14 cellular contexts compared by ENCODE assay signal in the genomic region with DNA sequence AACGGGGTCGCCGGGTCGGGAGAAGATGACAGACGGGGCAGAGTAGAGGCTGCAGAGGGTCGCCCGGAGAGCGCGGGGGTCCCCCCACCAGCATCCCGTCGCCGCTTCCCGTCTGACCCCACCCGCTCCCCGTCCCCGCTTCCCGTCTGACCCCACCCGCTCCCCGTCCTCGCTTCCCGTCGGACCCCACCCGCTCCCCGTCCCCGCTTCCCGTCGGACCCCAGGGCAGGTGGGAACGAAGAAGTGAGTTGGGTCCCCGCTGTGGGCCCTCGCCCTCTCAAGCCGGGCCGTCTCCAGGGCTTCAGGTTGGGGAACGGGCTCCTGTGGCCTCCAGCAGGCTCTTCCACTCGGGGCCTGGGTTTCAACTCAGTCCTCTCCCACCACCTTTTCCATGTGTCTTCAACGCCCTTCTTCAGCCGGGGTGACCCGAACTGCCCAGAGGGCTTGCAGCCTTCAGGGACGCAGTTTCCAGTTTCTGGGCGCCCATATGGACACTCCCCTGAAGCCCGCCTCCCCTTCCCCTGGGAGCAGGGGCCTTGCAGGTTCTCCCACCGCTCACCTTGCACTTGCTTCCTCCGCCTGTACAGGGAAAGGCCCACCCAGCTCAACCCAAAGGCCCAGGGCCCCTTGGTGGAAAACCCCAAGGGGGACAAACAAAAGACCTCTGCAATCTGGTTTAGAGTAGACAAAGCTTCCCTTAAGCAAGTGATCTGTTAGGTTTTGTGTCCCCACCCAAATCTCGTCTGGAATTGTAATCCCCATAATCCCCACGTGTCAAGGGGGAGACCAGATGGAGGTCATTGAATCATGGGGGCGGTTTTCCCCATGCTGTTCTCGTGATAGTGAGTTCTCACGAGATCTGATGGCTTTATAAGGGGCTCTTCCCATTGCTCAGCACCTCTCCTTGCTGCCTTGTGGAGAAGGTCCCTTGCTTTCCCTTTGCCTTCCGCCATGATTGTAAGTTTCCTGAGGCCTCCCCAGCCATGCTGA.
A peak's percentile ranks its signal among the peaks of the same experiment; 100 is the strongest.
DNase-seq lines count a peak whose midpoint lies in the region; ATAC-seq and TF ChIP-seq lines count a peak whose summit lies in the region.
"Had no signal": no experiment of that assay in that cellular context is flagged by ENCODE, and none has a peak within 500 bp of the region (broad histone marks: within the 10 kb centered on the region; RNA-seq: fewer than 3 reads in every experiment).

No MANE protein-coding gene starts in this region.

- H4K91ac ChIP-seq in H9 (ENCODE audit: insufficient read length, low read depth, low read length) (no peak overlapping the region), neuronal stem cell (ENCODE audit: low read depth, low read length, poor library complexity) (no peak overlapping the region)

- no peaks in the 10 kb centered on the region for H3K36me3 Mint-ChIP-seq in CD4-positive, alpha-beta T cell (ENCODE audit: low read depth)
- H3K36me3 Mint-ChIP-seq in H9 (ENCODE audit: insufficient read depth in 1 of 3, low read depth in 3 of 3) (peaks cover 0 to 4% (median 0%) of the 10 kb centered on the region in 3 experiments; a peak in 3 of 7 replicates), Calu3 (ENCODE audit: insufficient read depth, unreplicated experiment) (peaks cover 14% of the 10 kb centered on the region)
- H3K36me3 Mint-ChIP-seq: activated CD4-positive, alpha-beta memory T cell treated with anti-CD3 and anti-CD28 coated beads for 36 hours had no signal

- H3K79me1 ChIP-seq in H9 (ENCODE audit: insufficient read depth, low read depth, low read length, poor library complexity, severe bottlenecking), result no peaks in the 10 kb centered on the region
- no peaks in the 10 kb centered on the region for H3K79me1 ChIP-seq in neuronal stem cell (ENCODE audit: low read depth, low read length)

- H2BK5ac ChIP-seq in H9 (ENCODE audit: insufficient read length, low read length) (no peak overlapping the region), neuronal stem cell (ENCODE audit: low read length) (no peak overlapping the region)

- H3K4me2 ChIP-seq in H9 (ENCODE audit: insufficient read depth, insufficient read length, low read length) (peak overlapping the region; percentile 70), neuronal stem cell (ENCODE audit: insufficient read depth, low read length, poor library complexity, severe bottlenecking) (peak overlapping the region; percentile 94)

- ATAC-seq in CD4-positive, alpha-beta T cell (ENCODE audit: poor library complexity), result no peak
- ATAC-seq in GM21526 (IDR thresholded peaks at IDR 0.05; ENCODE audit: low FRiP score, unreplicated experiment), result no peak
- no peak for ATAC-seq in HG03520 (IDR thresholded peaks at IDR 0.05; ENCODE audit: unreplicated experiment)

- H3K9me3 ChIP-seq in CD4-positive, alpha-beta T cell (ENCODE audit: control insufficient read depth, low read length), result no peaks in the 10 kb centered on the region
- H3K9me3 ChIP-seq in H9 (ENCODE audit: control insufficient read depth, low read depth, low read length) (no peaks in the 10 kb centered on the region), esophagus squamous epithelium (no peaks in the 10 kb centered on the region), neuronal stem cell (replicated peaks in 1 of 2; ENCODE audit: control insufficient read depth in 2 of 2, insufficient read depth in 1 of 2, low read depth in 1 of 2, low read length in 2 of 2) (peaks cover 0 to 7% of the 10 kb centered on the region in 2 donors)

- CTCF ChIA-PET in CD4-positive, alpha-beta T cell (lab: Charles Lee), result no interaction called here
- CTCF ChIA-PET in Calu3 (lab: Charles Lee), result interaction anchor here (0.7 to 1.2 kb wide), 3 partner anchors 46 to 92 kb away, joined by 3 to 6 read pairs (median 3); no protein-coding TSS in a partner anchor

- no peaks in the 10 kb centered on the region for H3K9me3 Mint-ChIP-seq in CD4-positive, alpha-beta T cell
- H3K9me3 Mint-ChIP-seq in H9 (peaks cover 0 to 7% of the 10 kb centered on the region in 2 experiments; a peak in 4 of 5 replicates), Calu3 (ENCODE audit: low read depth, unreplicated experiment) (no peaks in the 10 kb centered on the region)
- H3K9me3 Mint-ChIP-seq: activated CD4-positive, alpha-beta memory T cell treated with anti-CD3 and anti-CD28 coated beads for 36 hours had no signal

- H3K9ac ChIP-seq in H9 (ENCODE audit: extremely low read depth, insufficient read length, low read length), result no peak overlapping the region
- H3K9ac ChIP-seq in neuronal stem cell (ENCODE audit: low read depth, low read length, poor library complexity), result peak overlapping the region; percentile 38

- H2BK15ac ChIP-seq in H9 (ENCODE audit: low read depth, low read length) (no peak overlapping the region), neuronal stem cell (ENCODE audit: low read length) (peak overlapping the region; percentile 94)

- no peak for TF ChIP-seq POLR2A in esophagus squamous epithelium (IDR thresholded peaks at IDR 0.05)

- H2BK120ac ChIP-seq in H9 (ENCODE audit: low read depth, low read length, poor library complexity, severe bottlenecking), result no peak overlapping the region
- H2BK120ac ChIP-seq in neuronal stem cell (ENCODE audit: low read depth, low read length), result no peak overlapping the region

- no peak overlapping the region for H3K27ac ChIP-seq in CD4-positive, alpha-beta T cell (ENCODE audit: low read depth, low read length)
- no peak overlapping the region for H3K27ac ChIP-seq in H9 (ENCODE audit: insufficient read length, low read depth, low read length)
- H3K27ac ChIP-seq in esophagus squamous epithelium, result peak overlapping the region in 3 of 4 donors; percentile 1 to 28 (median 11)
- no peak overlapping the region for H3K27ac ChIP-seq in neuronal stem cell (replicated peaks; ENCODE audit: low read length)

- H3K4ac ChIP-seq in H9 (ENCODE audit: low read depth, low read length) (no peak overlapping the region), neuronal stem cell (ENCODE audit: low read length) (no peak overlapping the region)

- H3K27ac Mint-ChIP-seq in CD4-positive, alpha-beta T cell, result no peak overlapping the region
- H3K27ac Mint-ChIP-seq in H9, result no peak overlapping the region
- no peak overlapping the region for H3K27ac Mint-ChIP-seq in Calu3 (ENCODE audit: unreplicated experiment)
- H3K27ac Mint-ChIP-seq: activated CD4-positive, alpha-beta memory T cell treated with anti-CD3 and anti-CD28 coated beads for 36 hours had no signal

- H2AFZ ChIP-seq in H9 (ENCODE audit: low read length) (no peak overlapping the region), neuronal stem cell (ENCODE audit: low read length) (no peak overlapping the region)

- peaks cover 40% of the 10 kb centered on the region for H3K27me3 ChIP-seq in CD4-positive, alpha-beta T cell (ENCODE audit: control insufficient read depth, insufficient read depth, low read length)
- H3K27me3 ChIP-seq in H9 (ENCODE audit: insufficient read depth, low read length) (peaks cover 2% of the 10 kb centered on the region), esophagus squamous epithelium (peaks cover 0 to 45% (median 2%) of the 10 kb centered on the region in 4 donors), neuronal stem cell (ENCODE audit: control insufficient read depth in 3 of 3, insufficient read depth in 3 of 3, low read depth in 1 of 3, low read length in 3 of 3) (peaks cover 2 to 66% (median 13%) of the 10 kb centered on the region in 3 experiments)

- H3K27me3 Mint-ChIP-seq in CD4-positive, alpha-beta T cell, result peaks cover 79% of the 10 kb centered on the region
- H3K27me3 Mint-ChIP-seq in H9 (ENCODE audit: low read depth) (peaks cover 37% of the 10 kb centered on the region), Calu3 (ENCODE audit: unreplicated experiment) (no peaks in the 10 kb centered on the region)

- H2BK12ac ChIP-seq in H9 (ENCODE audit: insufficient read length, low read depth, low read length) (no peak overlapping the region), neuronal stem cell (ENCODE audit: low read length) (no peak overlapping the region)

- no peak overlapping the region for H3K14ac ChIP-seq in H9 (ENCODE audit: insufficient read depth, low read length)
- peak overlapping the region; percentile 15 for H3K14ac ChIP-seq in neuronal stem cell (ENCODE audit: low read length)

- no peak for TF ChIP-seq CTCF in CD4-positive, alpha-beta T cell (IDR thresholded peaks at IDR 0.05)
- TF ChIP-seq CTCF in H9 (conservative IDR thresholded peaks at IDR 0.05), result no peak
- no peak for TF ChIP-seq CTCF in esophagus squamous epithelium (IDR thresholded peaks at IDR 0.05)
- TF ChIP-seq CTCF in Calu3 (IDR thresholded peaks at IDR 0.05; ENCODE audit: unreplicated experiment), result no peak

- H2BK20ac ChIP-seq in H9 (ENCODE audit: low read depth, low read length, poor library complexity, severe bottlenecking), result no peak overlapping the region

- H3K4me1 Mint-ChIP-seq in CD4-positive, alpha-beta T cell (ENCODE audit: low read depth), result peaks cover 15% of the 10 kb centered on the region
- H3K4me1 Mint-ChIP-seq in H9 (peaks cover 28 to 35% of the 10 kb centered on the region in 2 experiments), Calu3 (ENCODE audit: low read depth, unreplicated experiment) (peaks cover 40% of the 10 kb centered on the region)

- H4K5ac ChIP-seq in H9 (ENCODE audit: insufficient read length, low read depth, low read length), result no peak overlapping the region

- H4K8ac ChIP-seq in H9 (replicated peaks; ENCODE audit: insufficient read length, low read depth, low read length) (no peak overlapping the region), neuronal stem cell (ENCODE audit: low read depth, low read length) (peak overlapping the region; percentile 31)

- H3K18ac ChIP-seq in H9 (ENCODE audit: insufficient read length, low read depth, low read length) (no peak overlapping the region), neuronal stem cell (ENCODE audit: low read length) (peak overlapping the region; percentile 89)

- DNase-seq in CD4-positive, alpha-beta T cell, result no peak
- DNase-seq in H9 (no peak), esophagus squamous epithelium (lab: John Stamatoyannopoulos, UW) (no peak), neuronal stem cell (ENCODE audit: low spot score) (no peak), Calu3 (no peak)
- DNase-seq in effector CD8-positive, alpha-beta T cell (lab: John Stamatoyannopoulos, UW), result no peak
- DNase-seq: anterior cingulate cortex, DMS79 treated with DMSO at 0.1 percent for 48 hours, kidney glomerular epithelial cell, NCI-H1105, NCI-H774 had no signal

- H3K79me2 ChIP-seq in H9 (ENCODE audit: insufficient read depth, low read length), result no peaks in the 10 kb centered on the region

- H2AK5ac ChIP-seq in H9 (ENCODE audit: insufficient read length, low read length), result no peak overlapping the region
- peak overlapping the region; percentile 89 for H2AK5ac ChIP-seq in neuronal stem cell (ENCODE audit: low read depth, low read length)

- no CpG with 5 or more reads among the region's 48 CpGs for WGBS in H9 (ENCODE audit: extremely low coverage, insufficient read length, low lambda C conversion rate)
- 83 to 93% methylated on average over 8 to 14 of the region's 48 CpGs for WGBS in esophagus squamous epithelium, 2 donors
- WGBS in neuronal stem cell (ENCODE audit: extremely low coverage in 2 of 2, insufficient read length in 2 of 2, insufficient replicate concordance in 1 of 2), 2 donors, result no CpG with 5 or more reads among the region's 48 CpGs

- no peak overlapping the region for H3K23ac ChIP-seq in H9 (ENCODE audit: insufficient read length, low read depth, low read length)
- H3K23ac ChIP-seq in neuronal stem cell (ENCODE audit: low read depth, low read length, poor library complexity), result no peak overlapping the region

- no peaks in the 10 kb centered on the region for H4K20me1 ChIP-seq in H9 (ENCODE audit: control insufficient read depth, insufficient read depth, insufficient read length)

- H3K36me3 ChIP-seq in esophagus squamous epithelium, result no peaks in the 10 kb centered on the region
- H3K36me3 ChIP-seq in neuronal stem cell (replicated peaks in 1 of 2; ENCODE audit: control insufficient read depth in 2 of 2, insufficient read depth in 2 of 2, low read length in 2 of 2), result no peaks in the 10 kb centered on the region

- POLR2A ChIA-PET in CD4-positive, alpha-beta T cell (lab: Charles Lee), result no interaction called here

- H3K56ac ChIP-seq in H9 (ENCODE audit: insufficient read length, low read depth, low read length), result no peak overlapping the region

- intact Hi-C loops in CD4-positive, alpha-beta T cell (cut with DNase I, micrococcal nuclease), result loop anchor here in 1 of 2 experiments (10.0 kb wide), 1 partner anchor 85 kb away; no protein-coding TSS in a partner anchor
- intact Hi-C loops in esophagus squamous epithelium (cut with DNase I) (loop anchor here (10.0 kb wide), 2 partner anchors 85 to 105 kb away; no protein-coding TSS in a partner anchor), Calu3 (cut with micrococcal nuclease; ENCODE audit: unreplicated experiment) (no loop called here)

- H3T11ph ChIP-seq in H9 (ENCODE audit: low read length), result no peak overlapping the region

- H3K4me3 ChIP-seq in esophagus squamous epithelium (peak overlapping the region in 3 of 4 donors; percentile 38 to 72 (median 49)), neuronal stem cell (ENCODE audit: low read length in 2 of 2) (peak overlapping the region in 1 of 2 donors; percentile 76)

- no peaks in the 10 kb centered on the region for H3K23me2 ChIP-seq in H9 (ENCODE audit: insufficient read length, low read depth, low read length, poor library complexity, severe bottlenecking)

- H3K4me1 ChIP-seq in H9 (ENCODE audit: insufficient read depth, low read length) (peaks cover 3% of the 10 kb centered on the region; the same call in 1 of the 2 replicates), esophagus squamous epithelium (peaks cover 10 to 59% (median 11%) of the 10 kb centered on the region in 3 donors), neuronal stem cell (ENCODE audit: control insufficient read depth in 2 of 2, insufficient read depth in 1 of 2, low read depth in 1 of 2, low read length in 2 of 2) (peaks cover 4 to 18% of the 10 kb centered on the region in 2 donors)

- peak overlapping the region; percentile 60 for H3K4me3 Mint-ChIP-seq in CD4-positive, alpha-beta T cell
- H3K4me3 Mint-ChIP-seq in H9 (peak overlapping the region; percentile 62 to 76), Calu3 (ENCODE audit: low read depth, unreplicated experiment) (no peak overlapping the region)
- H3K4me3 Mint-ChIP-seq: activated CD4-positive, alpha-beta memory T cell treated with anti-CD3 and anti-CD28 coated beads for 36 hours had no signal

- BruUV-seq in Calu3 (replicated peaks; lab: Mats Ljungman, UMichigan), result no TSS peak

Comparison
In these comparisons a context has a peak if more than half of its experiments do, and no peak if none do; other contexts are left out.
1. H3K27ac ChIP-seq: peak in esophagus squamous epithelium (3 of 4); none in CD4-positive, alpha-beta T cell (single experiment), H9 (single experiment) and neuronal stem cell (single experiment).